Comparison of ENCODE assay signal across 12 cellular contexts in the genomic region with DNA sequence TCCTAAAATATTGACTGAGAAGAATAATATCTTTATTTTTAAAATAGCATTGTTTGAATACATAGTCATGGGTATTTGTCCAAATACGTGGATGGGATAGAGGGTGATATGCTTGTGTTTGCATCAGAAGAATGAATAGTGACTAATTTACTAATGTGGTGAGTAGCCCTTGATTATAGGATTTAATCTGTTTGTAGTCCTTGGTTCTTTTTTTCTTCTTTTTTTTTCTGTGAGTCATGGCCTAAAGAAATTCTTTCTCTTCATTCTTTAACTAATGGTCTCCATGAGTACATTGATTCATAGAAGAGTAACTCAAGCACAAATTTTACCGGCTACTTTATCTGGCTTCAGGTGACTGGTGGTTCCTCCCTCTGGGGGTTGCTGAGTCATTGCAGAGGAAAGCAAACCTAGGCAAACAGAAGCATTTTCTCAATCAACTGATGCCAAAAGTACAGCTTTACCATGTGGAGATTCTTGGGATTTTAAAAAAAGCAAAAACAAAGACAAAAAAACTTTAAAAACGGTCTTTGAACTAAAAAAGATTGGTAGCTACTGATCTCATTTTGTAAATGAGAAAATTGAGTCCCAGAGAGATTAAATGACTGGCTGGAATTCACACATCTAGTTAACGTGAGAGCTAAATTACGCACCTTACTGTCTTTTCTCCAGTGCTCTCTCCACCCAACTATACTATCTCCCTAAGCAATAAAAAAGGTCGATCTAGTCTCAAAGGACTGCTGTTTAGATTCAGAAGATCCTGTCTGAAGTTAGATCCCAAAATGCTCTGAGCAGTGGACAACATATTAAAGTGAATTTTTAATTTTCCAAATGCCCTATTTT. TPM values are rescaled to one million over a fixed set of nuclear protein-coding genes. Genes with fewer than 3 reads are reported as not detected.
DNase-seq lines count a peak whose midpoint lies in the region; ATAC-seq and TF ChIP-seq lines count a peak whose summit lies in the region.
"Had no signal": no experiment of that assay in that cellular context is flagged by ENCODE, and none has a peak within 500 bp of the region (broad histone marks: within the 10 kb centered on the region; RNA-seq: fewer than 3 reads in every experiment).

No MANE protein-coding gene starts in this region.

- TF ChIP-seq CTCF in choroid plexus epithelial cell (conservative IDR thresholded peaks at IDR 0.05; ENCODE audit: low read depth, low read length) (no peak), heart left ventricle (IDR thresholded peaks at IDR 0.05) (no peak)

- peak; percentile 92 for DNase-seq in Daoy (ENCODE audit: low read depth)
- DNase-seq in M059J (ENCODE audit: low read depth): peak; percentile 83
- DNase-seq in choroid plexus epithelial cell (ENCODE audit: low read depth): peak; percentile 81
- peak; percentile 14 for DNase-seq in mucosa of gallbladder (ENCODE audit: low spot score)
- DNase-seq in heart left ventricle: no peak
- no peak for DNase-seq in NCI-H2029 treated with DMSO at 0.1 percent for 48 hours (lab: John Stamatoyannopoulos, UW)
- DNase-seq: left cardiac atrium; NCI-H1092 treated with DMSO at 0.1 percent for 48 hours; stimulated activated CD4-positive, alpha-beta T cell treated with anti-CD3 and anti-CD28 coated beads, Interleukin-15, amount 100 ng/mL, for 24 hours had no signal

- H3K27me3 ChIP-seq in heart left ventricle: no peaks in the 10 kb centered on the region
- H3K27me3 ChIP-seq: thyroid gland had no signal

- no peak overlapping the region for H3K4me3 ChIP-seq in choroid plexus epithelial cell (ENCODE audit: low read depth, low read length)
- H3K4me3 ChIP-seq in heart left ventricle: no peak overlapping the region
- H3K4me3 ChIP-seq: thyroid gland had no signal

- no peaks in the 10 kb centered on the region for H3K36me3 ChIP-seq in heart left ventricle
- H3K36me3 ChIP-seq: thyroid gland had no signal

- H3K9me3 ChIP-seq in heart left ventricle: no peaks in the 10 kb centered on the region
- H3K9me3 ChIP-seq: thyroid gland had no signal

- no peaks in the 10 kb centered on the region for H3K4me1 ChIP-seq in heart left ventricle
- H3K4me1 ChIP-seq: thyroid gland had no signal

- intact Hi-C loops in heart left ventricle (cut with DNase I): no loop called here

- no peak for TF ChIP-seq POLR2A in heart left ventricle (IDR thresholded peaks at IDR 0.05)

- H3K27ac ChIP-seq in heart left ventricle: no peak overlapping the region
- H3K27ac ChIP-seq: thyroid gland had no signal

- no peak for ATAC-seq in heart left ventricle
- no peak for ATAC-seq in GM19397 (IDR thresholded peaks at IDR 0.05; ENCODE audit: unreplicated experiment)
- ATAC-seq in GM18520 (IDR thresholded peaks at IDR 0.05; ENCODE audit: unreplicated experiment): no peak

- WGBS in heart left ventricle, 4 donors: 49 to 60% (median 54%) methylated on average over 6 of the region's 6 CpGs

RNA-seq across cellular contexts. Expression of a gene that starts 40.5 kb away (rescaled TPM):
- total RNA-seq in Daoy (2014; rRNA removed; shearing (Covaris generic)): 18.1 and 38.6 TPM in 2 replicates
- 3.7 and 5.6 TPM in 2 replicates for total RNA-seq in M059J (2014; rRNA removed; shearing (Covaris generic))
- 1.2 TPM for total RNA-seq in mucosa of gallbladder
- under 1 TPM in 7 of 9 donors, not detected in 2; 0.30 to 0.91 (median 0.40) TPM for total RNA-seq in heart left ventricle
- under 1 TPM; 0.14 to 0.27 TPM for polyA plus RNA-seq in heart left ventricle

Comparison
In these comparisons a context has a peak if more than half of its experiments do, and no peak if none do; other contexts are left out.
1. DNase-seq: peak in Daoy (single experiment), M059J (single experiment), choroid plexus epithelial cell (single experiment) and mucosa of gallbladder (single experiment); none in heart left ventricle (0 of 5) and NCI-H2029 treated with DMSO at 0.1 percent for 48 hours (single experiment).